ENCODE assay signal across 19 cellular contexts in genomic region chr4:100881283-100881682, GRCh38.
"Had no signal": no experiment of that assay in that cellular context is flagged by ENCODE, and none has a peak within 500 bp of the region (broad histone marks: within the 10 kb centered on the region; RNA-seq: fewer than 3 reads in every experiment).

No MANE protein-coding gene starts in this region.

- ATAC-seq: HepG2, Panc1, SK-N-SH treated with all-trans-retinoic acid at 6 μM for 48 hours, T-helper 17 cell had no signal

- H3K27ac ChIP-seq: RWPE1 had no signal

- DNase-seq: IMR-90, Karpas-422, KG1, MM.1S, NCI-H1092 treated with DMSO at 0.1 percent for 48 hours, NCI-H1436, NCI-H187 treated with DMSO at 0.1 percent for 48 hours, NCI-H2029 treated with DMSO at 0.1 percent for 48 hours, NCI-H2227 treated with DMSO at 0.1 percent for 48 hours, NCI-H524, NCI-H526 treated with DMSO at 0.1 percent for 48 hours, NCI-H748 treated with DMSO at 0.1 percent for 48 hours, SHP77, T-helper 1 cell, T-helper 17 cell had no signal
